ENCODE assay signal across 8 cellular contexts in genomic region chr21:44870748-44871495, GRCh38. TPM values are rescaled to one million over a fixed set of nuclear protein-coding genes. Genes with fewer than 3 reads are reported as not detected.
DNase-seq lines count a peak whose midpoint lies in the region; ATAC-seq and TF ChIP-seq lines count a peak whose summit lies in the region.

No MANE protein-coding gene starts in this region.

- no peak for TF ChIP-seq EP300 in neural cell (conservative IDR thresholded peaks at IDR 0.05; ENCODE audit: poor library complexity, severe bottlenecking)

- H4K20me1 ChIP-seq in neural cell (ENCODE audit: insufficient read depth), result peaks cover 48% of the 10 kb centered on the region

- H3K36me3 ChIP-seq in CD4-positive, alpha-beta memory T cell (ENCODE audit: insufficient read depth, low read length), result no peaks in the 10 kb centered on the region
- H3K36me3 ChIP-seq in SJSA1 (peaks cover 51% of the 10 kb centered on the region), neural cell (ENCODE audit: insufficient read depth, low read length) (no peaks in the 10 kb centered on the region)

- H3K27me3 ChIP-seq in CD4-positive, alpha-beta memory T cell (ENCODE audit: insufficient read depth, low read length), result no peaks in the 10 kb centered on the region
- H3K27me3 ChIP-seq in SJSA1 (replicated peaks) (no peaks in the 10 kb centered on the region), neural cell (ENCODE audit: insufficient read depth, low read depth, low read length) (peaks cover 21% of the 10 kb centered on the region)

- DNase-seq in CD4-positive, alpha-beta memory T cell, result peak; percentile 38 to 77 (median 50)
- DNase-seq in SJSA1 (ENCODE audit: low read depth in 1 of 2, low spot score in 2 of 2) (peak in 1 of 2 experiments; percentile 53), epithelial cell of prostate (ENCODE audit: low read depth, low spot score) (no peak), NCI-H446 (lab: John Stamatoyannopoulos, UW) (no peak), NCI-H2227 (lab: John Stamatoyannopoulos, UW; ENCODE audit: unreplicated experiment) (no peak)
- no peak for DNase-seq in activated CD4-positive, CD25-positive, alpha-beta regulatory T cell (lab: John Stamatoyannopoulos, UW)

- peaks cover 6% of the 10 kb centered on the region for H3F3A ChIP-seq in neural cell (ENCODE audit: insufficient read depth, low read length, poor library complexity, severe bottlenecking)

- no peak overlapping the region for H3K4me2 ChIP-seq in neural cell (ENCODE audit: low read length)

- H3K9me3 Mint-ChIP-seq in CD4-positive, alpha-beta memory T cell, result peaks cover 0 to 2% (median 0%) of the 10 kb centered on the region in 8 donors

- peaks cover 2 to 27% of the 10 kb centered on the region in 2 donors for H3K36me3 Mint-ChIP-seq in CD4-positive, alpha-beta memory T cell

- peak overlapping the region; percentile 76 for H3K27ac ChIP-seq in CD4-positive, alpha-beta memory T cell (ENCODE audit: low read depth, low read length)
- H3K27ac ChIP-seq in SJSA1 (peak overlapping the region; percentile 96), epithelial cell of prostate (peak overlapping the region; percentile 39), neural cell (ENCODE audit: low read length) (no peak overlapping the region)

- H3K4me1 Mint-ChIP-seq in CD4-positive, alpha-beta memory T cell, result peaks cover 61 to 85% (median 73%) of the 10 kb centered on the region in 4 donors

- peak overlapping the region in 1 of 2 donors; percentile 67 for H3K4me3 ChIP-seq in CD4-positive, alpha-beta memory T cell (ENCODE audit: low read length in 2 of 2)
- H3K4me3 ChIP-seq in SJSA1 (peak overlapping the region; percentile 81), neural cell (ENCODE audit: low read length) (peak overlapping the region; percentile 87)

- no peak overlapping the region for H2AFZ ChIP-seq in neural cell (ENCODE audit: low read depth, low read length)

- H3K9me2 ChIP-seq in neural cell (ENCODE audit: insufficient read depth, low read length), result no peaks in the 10 kb centered on the region

- no peaks in the 10 kb centered on the region for H3K27me3 Mint-ChIP-seq in CD4-positive, alpha-beta memory T cell

- peak overlapping the region; percentile 89 to 97 (median 95) for H3K4me3 Mint-ChIP-seq in CD4-positive, alpha-beta memory T cell

- no peak for TF ChIP-seq RAD21 in neural cell (conservative IDR thresholded peaks at IDR 0.05)

- intact Hi-C loops in CD4-positive, alpha-beta memory T cell (cut with micrococcal nuclease), result loop anchor here (5.0 kb wide), 1 partner anchor 41 kb away; no protein-coding TSS in a partner anchor

- no peak overlapping the region for H3K9ac ChIP-seq in neural cell (ENCODE audit: low read length)

- POLR2A ChIA-PET in CD4-positive, alpha-beta memory T cell (lab: Charles Lee; ENCODE audit: partially characterized antibody), result interaction anchor here (1.1 to 6.2 kb wide), 5 partner anchors 12 to 70 kb away, joined by 3 to 173 read pairs (median 52); partner anchors contain the start of genes SUMO3 and UBE2G2

- CTCF ChIA-PET in CD4-positive, alpha-beta memory T cell (lab: Charles Lee; ENCODE audit: partially characterized antibody), result interaction anchor here (8.5 kb wide), 1 partner anchor 71 kb away, joined by 82 read pairs; the partner anchor contains the start of gene UBE2G2

- peak overlapping the region; percentile 85 to 97 (median 92) for H3K27ac Mint-ChIP-seq in CD4-positive, alpha-beta memory T cell

- TF ChIP-seq CTCF in neural cell (IDR thresholded peaks at IDR 0.05; ENCODE audit: poor library complexity, severe bottlenecking), result no peak

- peaks cover 80% of the 10 kb centered on the region for H3K4me1 ChIP-seq in CD4-positive, alpha-beta memory T cell (ENCODE audit: insufficient read depth, low read length)
- peaks cover 79% of the 10 kb centered on the region for H3K4me1 ChIP-seq in SJSA1 (replicated peaks)

- H3K79me2 ChIP-seq in neural cell (replicated peaks; ENCODE audit: insufficient read depth, low read length), result peaks cover 69% of the 10 kb centered on the region

- no peaks in the 10 kb centered on the region for H3K9me3 ChIP-seq in CD4-positive, alpha-beta memory T cell (ENCODE audit: control insufficient read depth in 1 of 2, low read length in 2 of 2)
- H3K9me3 ChIP-seq in SJSA1 (replicated peaks) (no peaks in the 10 kb centered on the region), neural cell (ENCODE audit: low read length) (no peaks in the 10 kb centered on the region)

- no peak for ATAC-seq in GM21367 (IDR thresholded peaks at IDR 0.05; ENCODE audit: unreplicated experiment)

TF ChIP-seq in neural cell, 6 proteins besides CTCF, POLR2A, EP300 and RAD21:
- no peak for TF ChIP-seq SMC3 (conservative IDR thresholded peaks at IDR 0.05; ENCODE audit: poor library complexity)
- no peak for TF ChIP-seq EZH2 (IDR thresholded peaks at IDR 0.05; ENCODE audit: borderline replicate concordance, insufficient read depth, low read length, poor library complexity, severe bottlenecking)
- no peak for TF ChIP-seq TAF1 (IDR thresholded peaks at IDR 0.05; ENCODE audit: low read depth)
- TF ChIP-seq POLR2AphosphoS5 (IDR thresholded peaks at IDR 0.05), result no peak
- TF ChIP-seq, protein P1, sequence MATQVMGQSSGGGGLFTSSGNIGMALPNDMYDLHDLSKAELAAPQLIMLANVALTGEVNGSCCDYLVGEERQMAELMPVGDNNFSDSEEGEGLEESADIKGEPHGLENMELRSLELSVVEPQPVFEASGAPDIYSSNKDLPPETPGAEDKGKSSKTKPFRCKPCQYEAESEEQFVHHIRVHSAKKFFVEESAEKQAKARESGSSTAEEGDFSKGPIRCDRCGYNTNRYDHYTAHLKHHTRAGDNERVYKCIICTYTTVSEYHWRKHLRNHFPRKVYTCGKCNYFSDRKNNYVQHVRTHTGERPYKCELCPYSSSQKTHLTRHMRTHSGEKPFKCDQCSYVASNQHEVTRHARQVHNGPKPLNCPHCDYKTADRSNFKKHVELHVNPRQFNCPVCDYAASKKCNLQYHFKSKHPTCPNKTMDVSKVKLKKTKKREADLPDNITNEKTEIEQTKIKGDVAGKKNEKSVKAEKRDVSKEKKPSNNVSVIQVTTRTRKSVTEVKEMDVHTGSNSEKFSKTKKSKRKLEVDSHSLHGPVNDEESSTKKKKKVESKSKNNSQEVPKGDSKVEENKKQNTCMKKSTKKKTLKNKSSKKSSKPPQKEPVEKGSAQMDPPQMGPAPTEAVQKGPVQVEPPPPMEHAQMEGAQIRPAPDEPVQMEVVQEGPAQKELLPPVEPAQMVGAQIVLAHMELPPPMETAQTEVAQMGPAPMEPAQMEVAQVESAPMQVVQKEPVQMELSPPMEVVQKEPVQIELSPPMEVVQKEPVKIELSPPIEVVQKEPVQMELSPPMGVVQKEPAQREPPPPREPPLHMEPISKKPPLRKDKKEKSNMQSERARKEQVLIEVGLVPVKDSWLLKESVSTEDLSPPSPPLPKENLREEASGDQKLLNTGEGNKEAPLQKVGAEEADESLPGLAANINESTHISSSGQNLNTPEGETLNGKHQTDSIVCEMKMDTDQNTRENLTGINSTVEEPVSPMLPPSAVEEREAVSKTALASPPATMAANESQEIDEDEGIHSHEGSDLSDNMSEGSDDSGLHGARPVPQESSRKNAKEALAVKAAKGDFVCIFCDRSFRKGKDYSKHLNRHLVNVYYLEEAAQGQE (IDR thresholded peaks at IDR 0.05; ENCODE audit: borderline replicate concordance), result no peak
- TF ChIP-seq MXI1 (conservative IDR thresholded peaks at IDR 0.05; ENCODE audit: poor library complexity, severe bottlenecking), result no peak

RNA-seq across cellular contexts. Expression of gene PTTG1IP, which starts 2.6 kb away (rescaled TPM):
- total RNA-seq in CD4-positive, alpha-beta memory T cell, result 100 to 1,000 TPM in 1 of 2 experiments, 10 to 100 TPM in 1; 98.7 to 110 TPM
- polyA plus RNA-seq in CD4-positive, alpha-beta memory T cell, result 10 to 100 TPM; 84.8 to 92.4 TPM
- 403 and 590 TPM in 2 replicates for total RNA-seq in SJSA1 (2014; rRNA removed; shearing (Covaris generic))
- polyA plus RNA-seq in neural cell, result 152 and 170 TPM in 2 replicates
- 118 and 119 TPM in 2 replicates for polyA minus RNA-seq in neural cell

RNA-seq across cellular contexts. Expression of gene ITGB2, which starts 49.8 kb away (rescaled TPM):
- 100 to 1,000 TPM; 278 to 291 TPM for total RNA-seq in CD4-positive, alpha-beta memory T cell
- 100 to 1,000 TPM; 538 to 575 TPM for polyA plus RNA-seq in CD4-positive, alpha-beta memory T cell
- 116 and 120 TPM in 2 replicates for total RNA-seq in SJSA1 (2014; rRNA removed; shearing (Covaris generic))
- not detected in 2 replicates for polyA plus RNA-seq in neural cell
- polyA minus RNA-seq in neural cell, result not detected in 2 replicates

RNA-seq across cellular contexts. Expression of gene SUMO3, which starts 53.1 kb away (rescaled TPM):
- total RNA-seq in CD4-positive, alpha-beta memory T cell, result 10 to 100 TPM; 36.3 to 37.3 TPM
- polyA plus RNA-seq in CD4-positive, alpha-beta memory T cell, result 10 to 100 TPM; 74.9 to 99.7 TPM
- 137 and 173 TPM in 2 replicates for total RNA-seq in SJSA1 (2014; rRNA removed; shearing (Covaris generic))
- polyA plus RNA-seq in neural cell, result 113 TPM in 2 replicates
- 63.1 and 69.1 TPM in 2 replicates for polyA minus RNA-seq in neural cell

Comparison
In these comparisons a context has a peak if more than half of its experiments do, and no peak if none do; other contexts are left out.
1. DNase-seq: peak in CD4-positive, alpha-beta memory T cell (5 of 5); none in epithelial cell of prostate (single experiment), NCI-H446 (0 of 2), activated CD4-positive, CD25-positive, alpha-beta regulatory T cell (0 of 4) and NCI-H2227 (single experiment).